ENCODE assay signal across 8 cellular contexts in genomic region chr3:98593046-98593936, GRCh38.
DNase-seq lines count a peak whose midpoint lies in the region; ATAC-seq and TF ChIP-seq lines count a peak whose summit lies in the region.

Gene CPOX (minus strand): TSS chr3:98593611. CDS start chr3:98593504, 107 bp downstream.

- peak; percentile 93 for ATAC-seq in HG03378 (IDR thresholded peaks at IDR 0.05; ENCODE audit: unreplicated experiment)

- peak; percentile 76 for TF ChIP-seq POLR2A in GM19099 (IDR thresholded peaks at IDR 0.05; ENCODE audit: extremely low read depth, insufficient read length, low read depth)

- no peak for TF ChIP-seq CTCF in coronary artery (IDR thresholded peaks at IDR 0.05)

- DNase-seq in Ammon's horn (ENCODE audit: low spot score) (peak; percentile 96), NCI-H510A (lab: John Stamatoyannopoulos, UW) (peak; percentile 76), coronary artery (ENCODE audit: low spot score) (peak; percentile 85), left kidney (ENCODE audit: low read depth, low spot score) (peak; percentile 96)
- peak; percentile 93 for DNase-seq in activated CD4-positive, alpha-beta T cell treated with anti-CD3 and anti-CD28 coated beads for 48 hours
- peak; percentile 88 for DNase-seq in stimulated activated CD4-positive, alpha-beta T cell treated with anti-CD3 and anti-CD28 coated beads, Interleukin-1b, Interleukin-23, amount 100 ng/mL, for 48 hours

- H3K27ac ChIP-seq in coronary artery: peak within 1 kb of the TSS; percentile 77 to 94

- H3K4me3 ChIP-seq in coronary artery: peak within 1 kb of the TSS; percentile 84

Comparison
In these comparisons a context has a peak if more than half of its experiments do, and no peak if none do; other contexts are left out.
1. Peak in every context shown above with its lines: DNase-seq, ATAC-seq, H3K4me3 ChIP-seq and H3K27ac ChIP-seq.